1 cellular context compared by ENCODE assay signal in genomic region chr3:155232605-155233004, GRCh38.
TF ChIP-seq lines count a peak whose summit lies in the region.

No MANE protein-coding gene starts in this region.

TF ChIP-seq in WTC11, 78 proteins besides CTCF, POLR2A, EP300 and RAD21 (continued from another document):
- TF ChIP-seq ZNF532 (CRISPR knock-in tag; IDR thresholded peaks at IDR 0.05; ENCODE audit: borderline replicate concordance): no peak
